In genomic region chr19:13284929-13285928, GRCh38 we compare ENCODE assay signal across 21 cellular contexts.
"Had no signal": no experiment of that assay in that cellular context is flagged by ENCODE, and none has a peak within 500 bp of the region (broad histone marks: within the 10 kb centered on the region; RNA-seq: fewer than 3 reads in every experiment).

No MANE protein-coding gene starts in this region.

- H2AFZ ChIP-seq: hepatocyte, parathyroid adenoma had no signal

- DNase-seq: activated CD4-positive, alpha-beta memory T cell treated with anti-CD3 and anti-CD28 coated beads, Interleukin-2, amount 10 ng/mL, durations not matched to agents 7 days and 5 days; activated CD4-positive, alpha-beta T cell treated with anti-CD3 and anti-CD28 coated beads for 48 hours; activated CD4-positive, CD25-positive, alpha-beta regulatory T cell; activated CD8-positive, alpha-beta memory T cell treated with anti-CD3 and anti-CD28 coated beads, Interleukin-2, amount 10 ng/mL, durations not matched to agents 7 days and 5 days; activated naive CD4-positive, alpha-beta T cell; activated naive CD8-positive, alpha-beta T cell treated with anti-CD3 and anti-CD28 coated beads, Interleukin-2, amount 10 ng/mL, durations not matched to agents 7 days and 5 days; aorta; brain microvascular endothelial cell; central memory CD4-positive, alpha-beta T cell; endodermal cell; foreskin fibroblast; stimulated activated CD4-positive, alpha-beta T cell treated with anti-CD3 and anti-CD28 coated beads, Interleukin-4, amount 100 ng/mL, for 24 hours; stomach had no signal

- H3K4me3 ChIP-seq: hepatocyte, lung, smooth muscle cell, stomach had no signal

- H3K27me3 ChIP-seq: brain microvascular endothelial cell, hepatocyte had no signal

- H3K36me3 ChIP-seq: brain microvascular endothelial cell, stomach had no signal

- ATAC-seq: activated CD8-positive, alpha-beta memory T cell treated with anti-CD3 and anti-CD28 coated beads, Interleukin-2, amount 10 ng/mL, durations not matched to agents 7 days and 5 days; sciatic nerve; stimulated activated effector memory CD8-positive, alpha-beta T cell treated with anti-CD3 and anti-CD28 coated beads, Interleukin-12 subunit alpha, Interleukin-12 subunit beta, amount 100 ng/mL, for 72 hours had no signal

- H3K4me1 ChIP-seq: parathyroid adenoma, stomach had no signal

- FAIRE-seq: colon had no signal

- H3K4me2 ChIP-seq: hepatocyte, smooth muscle cell had no signal

- H3K27ac ChIP-seq: brain microvascular endothelial cell, epithelial cell of prostate, hepatocyte, parathyroid adenoma, stomach had no signal

- H3K9me3 ChIP-seq: stomach had no signal

- H3K9ac ChIP-seq: parathyroid adenoma had no signal
